Comparison of ENCODE assay signal across 14 cellular contexts in genomic region chr11:31803813-31804438, GRCh38. TPM values are rescaled to one million over a fixed set of nuclear protein-coding genes. Genes with fewer than 3 reads are reported as not detected.
DNase-seq lines count a peak whose midpoint lies in the region; ATAC-seq and TF ChIP-seq lines count a peak whose summit lies in the region.
"Had no signal": no experiment of that assay in that cellular context is flagged by ENCODE, and none has a peak within 500 bp of the region (broad histone marks: within the 10 kb centered on the region; RNA-seq: fewer than 3 reads in every experiment).

No MANE protein-coding gene starts in this region.

- no peaks in the 10 kb centered on the region for H3F3A ChIP-seq in MM.1S (ENCODE audit: insufficient read depth, low read length)

- no peak overlapping the region for H3K27ac Mint-ChIP-seq in CD8-positive, alpha-beta T cell
- no peak overlapping the region for H3K27ac Mint-ChIP-seq in HFFc6
- H3K27ac Mint-ChIP-seq in central memory CD8-positive, alpha-beta T cell (ENCODE audit: low read depth): no peak overlapping the region
- no peak overlapping the region for H3K27ac Mint-ChIP-seq in nephron

- no peaks in the 10 kb centered on the region for H3K9me2 ChIP-seq in MM.1S (replicated peaks; ENCODE audit: insufficient read depth, low read length)

- peaks cover 90% of the 10 kb centered on the region for H3K27me3 ChIP-seq in CD8-positive, alpha-beta T cell (ENCODE audit: insufficient read depth, low read length)
- H3K27me3 ChIP-seq in sigmoid colon: peaks cover 97 to 100% (median 100%) of the 10 kb centered on the region in 3 donors
- peaks cover 39% of the 10 kb centered on the region for H3K27me3 ChIP-seq in MM.1S (replicated peaks; ENCODE audit: insufficient read depth, low read length)

- H3K27me3 Mint-ChIP-seq in CD8-positive, alpha-beta T cell (ENCODE audit: low read depth): peaks cover 79% of the 10 kb centered on the region
- H3K27me3 Mint-ChIP-seq in HFFc6 (ENCODE audit: insufficient read depth) (peaks cover 75% of the 10 kb centered on the region), nephron (ENCODE audit: low read depth) (peaks cover 100% of the 10 kb centered on the region)
- H3K27me3 Mint-ChIP-seq in central memory CD8-positive, alpha-beta T cell: peaks cover 90% of the 10 kb centered on the region

- peaks cover 6% of the 10 kb centered on the region for H3K9me3 Mint-ChIP-seq in CD8-positive, alpha-beta T cell
- no peaks in the 10 kb centered on the region for H3K9me3 Mint-ChIP-seq in HFFc6
- no peaks in the 10 kb centered on the region for H3K9me3 Mint-ChIP-seq in central memory CD8-positive, alpha-beta T cell
- H3K9me3 Mint-ChIP-seq in nephron: peaks cover 8% of the 10 kb centered on the region

- H3K27ac ChIP-seq in CD8-positive, alpha-beta T cell (ENCODE audit: low read depth, low read length): no peak overlapping the region
- H3K27ac ChIP-seq in sigmoid colon (no peak overlapping the region), MM.1S (ENCODE audit: low read length) (no peak overlapping the region)
- H3K27ac ChIP-seq: cardiac muscle cell, gastroesophageal sphincter had no signal

- intact Hi-C loops in CD8-positive, alpha-beta T cell (cut with DNase I, micrococcal nuclease): no loop called here
- intact Hi-C loops in sigmoid colon (cut with DNase I): no loop called here

- peaks cover 45% of the 10 kb centered on the region for H3K4me1 ChIP-seq in CD8-positive, alpha-beta T cell (ENCODE audit: insufficient read depth, low read length)
- H3K4me1 ChIP-seq in sigmoid colon (peaks cover 0 to 42% (median 35%) of the 10 kb centered on the region in 4 donors), MM.1S (ENCODE audit: low read length) (no peaks in the 10 kb centered on the region)

- no peaks in the 10 kb centered on the region for H3K36me3 Mint-ChIP-seq in CD8-positive, alpha-beta T cell
- H3K36me3 Mint-ChIP-seq in HFFc6 (ENCODE audit: low read depth): peaks cover 8% of the 10 kb centered on the region; the same call in 1 of the 2 replicates
- peaks cover 3% of the 10 kb centered on the region for H3K36me3 Mint-ChIP-seq in central memory CD8-positive, alpha-beta T cell (ENCODE audit: insufficient read depth)
- no peaks in the 10 kb centered on the region for H3K36me3 Mint-ChIP-seq in nephron (ENCODE audit: low read depth)

- 4 to 7% methylated on average over 22 of the region's 22 CpGs for WGBS in sigmoid colon, 2 donors

- no peak for TF ChIP-seq POLR2A in sigmoid colon (IDR thresholded peaks at IDR 0.05)

- H3K4me3 ChIP-seq in CD8-positive, alpha-beta T cell (ENCODE audit: low read depth, low read length): no peak overlapping the region
- no peak overlapping the region for H3K4me3 ChIP-seq in sigmoid colon
- no peak overlapping the region for H3K4me3 ChIP-seq in MM.1S (ENCODE audit: low read length)
- H3K4me3 ChIP-seq: cardiac muscle cell, gastroesophageal sphincter, lung had no signal

- no peaks in the 10 kb centered on the region for H4K20me1 ChIP-seq in MM.1S (ENCODE audit: insufficient read depth, low read length)

- no peak for TF ChIP-seq CTCF in CD8-positive, alpha-beta T cell (IDR thresholded peaks at IDR 0.05)
- TF ChIP-seq CTCF in HFFc6 (IDR thresholded peaks at IDR 0.05): no peak
- no peak for TF ChIP-seq CTCF in nephron (IDR thresholded peaks at IDR 0.05; ENCODE audit: unreplicated experiment in 3 of 3)
- no peak for TF ChIP-seq CTCF in sigmoid colon (IDR thresholded peaks at IDR 0.05)
- TF ChIP-seq CTCF in MM.1S (IDR thresholded peaks at IDR 0.05; ENCODE audit: low read length): no peak

- peaks cover 13% of the 10 kb centered on the region for H3K9me3 ChIP-seq in CD8-positive, alpha-beta T cell (ENCODE audit: low read length)
- peaks cover 0 to 4% (median 0%) of the 10 kb centered on the region in 4 donors for H3K9me3 ChIP-seq in sigmoid colon
- H3K9me3 ChIP-seq in MM.1S (replicated peaks; ENCODE audit: insufficient read depth, low read length): no peaks in the 10 kb centered on the region
- H3K9me3 ChIP-seq: gastroesophageal sphincter had no signal

- H3K9ac ChIP-seq in MM.1S (ENCODE audit: low read length): no peak overlapping the region

- POLR2A ChIA-PET in CD8-positive, alpha-beta T cell (lab: Charles Lee): no interaction called here

- TF ChIP-seq EP300 in sigmoid colon (IDR thresholded peaks at IDR 0.05): no peak

- peak overlapping the region; percentile 46 for H3K4me3 Mint-ChIP-seq in CD8-positive, alpha-beta T cell
- H3K4me3 Mint-ChIP-seq in HFFc6 (peak overlapping the region; percentile 18; the same call in 1 of the 2 replicates), nephron (peak overlapping the region in 2 of 3 experiments; percentile 31 to 37)
- H3K4me3 Mint-ChIP-seq in central memory CD8-positive, alpha-beta T cell: peak overlapping the region; percentile 40

- no peak overlapping the region for H3K4me2 ChIP-seq in MM.1S (ENCODE audit: low read depth, low read length)

- ATAC-seq in CD8-positive, alpha-beta T cell: no peak
- no peak for ATAC-seq in central memory CD8-positive, alpha-beta T cell (replicated peaks; ENCODE audit: extremely low read depth, poor library complexity, severe bottlenecking)
- ATAC-seq: sciatic nerve had no signal

- no peaks in the 10 kb centered on the region for H3K79me2 ChIP-seq in MM.1S (ENCODE audit: low read length)

- no peak overlapping the region for H2AFZ ChIP-seq in MM.1S (ENCODE audit: low read length)

- H3K4me1 Mint-ChIP-seq in CD8-positive, alpha-beta T cell (ENCODE audit: low read depth): peaks cover 55% of the 10 kb centered on the region
- H3K4me1 Mint-ChIP-seq in HFFc6 (ENCODE audit: low read depth) (peaks cover 28% of the 10 kb centered on the region), nephron (peaks cover 35% of the 10 kb centered on the region)
- H3K4me1 Mint-ChIP-seq in central memory CD8-positive, alpha-beta T cell: peaks cover 32% of the 10 kb centered on the region

- no peaks in the 10 kb centered on the region for H3K36me3 ChIP-seq in CD8-positive, alpha-beta T cell (ENCODE audit: insufficient read depth, low read length)
- H3K36me3 ChIP-seq in sigmoid colon (no peaks in the 10 kb centered on the region), MM.1S (replicated peaks; ENCODE audit: insufficient read depth, low read length) (no peaks in the 10 kb centered on the region)
- H3K36me3 ChIP-seq: cardiac muscle cell, gastroesophageal sphincter had no signal

- CTCF ChIA-PET in CD8-positive, alpha-beta T cell (lab: Charles Lee): no interaction called here

- no peak for DNase-seq in CD8-positive, alpha-beta T cell
- no peak for DNase-seq in HFFc6
- DNase-seq in central memory CD8-positive, alpha-beta T cell (ENCODE audit: low spot score in 2 of 2): peak in 1 of 2 donors; percentile 8
- no peak for DNase-seq in NCI-H82 (lab: John Stamatoyannopoulos, UW)
- DNase-seq in sigmoid colon: no peak
- no peak for DNase-seq in GOT3 (lab: John Stamatoyannopoulos, UW)
- DNase-seq in MM.1S: no peak
- DNase-seq: NCI-H524 treated with DMSO at 0.1 percent for 48 hours, SIG-M5 had no signal

RNA-seq across cellular contexts. Expression of gene PAX6, which starts 7.2 kb away (rescaled TPM):
- total RNA-seq in CD8-positive, alpha-beta T cell: not detected
- total RNA-seq in HFFc6 (2021; fragmentation: NEBNext Ultra II Directional; extraction: Animal tissue kit (Norgen Biotek cat#: 25700)): 1 to 10 TPM in 4 of 6 experiments, not detected in 2; 1.3 to 1.5 (median 1.4) TPM
- total RNA-seq in sigmoid colon: not detected
- polyA plus RNA-seq in sigmoid colon: under 1 TPM in 2 of 3 donors, not detected in 1; 0.34 to 0.46 TPM
- total RNA-seq: lung, sciatic nerve had no signal
